ENCODE assay signal across 24 cellular contexts in the genomic region with DNA sequence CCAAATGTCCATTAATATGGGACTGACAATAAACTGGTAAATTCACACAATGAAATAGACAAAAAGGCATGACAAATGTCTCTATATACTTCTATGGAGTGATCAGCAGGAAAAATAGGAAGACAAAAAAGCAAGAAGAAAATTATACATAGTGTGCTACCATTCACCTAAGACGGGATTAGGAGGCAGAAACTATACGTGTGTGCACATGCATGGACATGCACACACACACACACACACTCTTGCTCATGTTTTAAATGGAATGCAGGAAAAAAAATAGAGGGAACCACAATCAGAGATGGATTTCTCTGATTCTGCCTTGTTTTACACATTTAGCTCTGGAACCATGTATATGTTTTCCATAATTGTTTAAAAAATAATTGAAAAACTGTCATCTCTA.
"Had no signal": no experiment of that assay in that cellular context is flagged by ENCODE, and none has a peak within 500 bp of the region (broad histone marks: within the 10 kb centered on the region; RNA-seq: fewer than 3 reads in every experiment).

No MANE protein-coding gene starts in this region.

- H3K36me3 ChIP-seq: MG63 had no signal

- H3K4me3 Mint-ChIP-seq: activated CD4-positive, alpha-beta memory T cell treated with anti-CD3 and anti-CD28 coated beads for 36 hours; activated CD4-positive, alpha-beta T cell treated with anti-CD3 and anti-CD28 coated beads, Interleukin-2, amount 10 ng/mL, durations not matched to agents 7 days and 5 days; activated naive CD4-positive, alpha-beta T cell treated with anti-CD3 and anti-CD28 coated beads, Interleukin-2, amount 10 ng/mL, durations not matched to agents 7 days and 5 days; central memory CD8-positive, alpha-beta T cell; T-helper 1 cell treated with Interleukin-12 subunit alpha and Interleukin-12 subunit beta and Interleukin-4 antibody, amounts not matched to agents 30 μg/mL and 1 μg/mL, for 36 hours had no signal

- H3K9me3 ChIP-seq: MG63 had no signal

- H3K27me3 Mint-ChIP-seq: activated CD4-positive, alpha-beta memory T cell treated with anti-CD3 and anti-CD28 coated beads for 36 hours; activated CD4-positive, alpha-beta T cell treated with anti-CD3 and anti-CD28 coated beads, Interleukin-2, amount 10 ng/mL, durations not matched to agents 7 days and 5 days; activated naive CD4-positive, alpha-beta T cell treated with anti-CD3 and anti-CD28 coated beads, Interleukin-2, amount 10 ng/mL, durations not matched to agents 7 days and 5 days; central memory CD8-positive, alpha-beta T cell had no signal

- H3K4me3 ChIP-seq: MG63 had no signal

- H3K27me3 ChIP-seq: MG63 had no signal

- DNase-seq: activated CD4-positive, alpha-beta memory T cell treated with anti-CD3 and anti-CD28 coated beads for 36 hours; activated CD4-positive, alpha-beta T cell treated with anti-CD3 and anti-CD28 coated beads, Interleukin-2, amount 10 ng/mL, durations not matched to agents 7 days and 5 days; activated CD4-positive, CD25-positive, alpha-beta regulatory T cell; activated CD8-positive, alpha-beta memory T cell treated with anti-CD3 and anti-CD28 coated beads for 24 hours; activated gamma-delta T cell treated with Interleukin-2 at 50 U/mL for 16 hours; activated naive CD4-positive, alpha-beta T cell treated with anti-CD3 and anti-CD28 coated beads, Interleukin-2, amount 10 ng/mL, durations not matched to agents 7 days and 5 days; activated T-cell treated with anti-CD3 and anti-CD28 coated beads, Interleukin-2, amount 50 U/mL, for 48 hours; aorta; MG63; NCI-H1092 treated with DMSO at 0.1 percent for 48 hours; NCI-H1417 treated with DMSO at 0.1 percent for 48 hours; NCI-H1694; NCI-H2029; NCI-H2107; NCI-H2171 treated with DMSO at 0.1 percent for 48 hours; NCI-H226; NCI-H526; NCI-H82; OCI-M1; RPMI8226; SHP77 treated with DMSO at 0.1 percent for 48 hours had no signal

- H3K9me3 Mint-ChIP-seq: activated CD4-positive, alpha-beta memory T cell treated with anti-CD3 and anti-CD28 coated beads for 36 hours; activated CD4-positive, alpha-beta T cell treated with anti-CD3 and anti-CD28 coated beads, Interleukin-2, amount 10 ng/mL, durations not matched to agents 7 days and 5 days; activated naive CD4-positive, alpha-beta T cell treated with anti-CD3 and anti-CD28 coated beads, Interleukin-2, amount 10 ng/mL, durations not matched to agents 7 days and 5 days; activated T-helper 2 cell treated with anti-CD3 and anti-CD28 coated beads, Interferon-gamma antibody, Interleukin-2, Interleukin-4, amounts not matched to agents 10 μg/mL and 5 μg/mL and 100 μg/mL, durations not matched to agents 14 hours and 24 hours and 36 hours; central memory CD8-positive, alpha-beta T cell; T-helper 1 cell treated with Interleukin-12 subunit alpha and Interleukin-12 subunit beta and Interleukin-4 antibody, amounts not matched to agents 30 μg/mL and 1 μg/mL, for 36 hours had no signal

- H3K27ac Mint-ChIP-seq: activated CD4-positive, alpha-beta memory T cell treated with anti-CD3 and anti-CD28 coated beads for 36 hours; activated CD4-positive, alpha-beta T cell treated with anti-CD3 and anti-CD28 coated beads, Interleukin-2, amount 10 ng/mL, durations not matched to agents 7 days and 5 days; activated naive CD4-positive, alpha-beta T cell treated with anti-CD3 and anti-CD28 coated beads, Interleukin-2, amount 10 ng/mL, durations not matched to agents 7 days and 5 days; activated T-helper 2 cell treated with anti-CD3 and anti-CD28 coated beads, Interferon-gamma antibody, Interleukin-2, Interleukin-4, amounts not matched to agents 10 μg/mL and 5 μg/mL and 100 μg/mL, durations not matched to agents 14 hours and 24 hours and 36 hours; T-helper 1 cell treated with Interleukin-12 subunit alpha and Interleukin-12 subunit beta and Interleukin-4 antibody, amounts not matched to agents 30 μg/mL and 1 μg/mL, for 36 hours had no signal
